28 cellular contexts compared by ENCODE assay signal in genomic region chr7:124874644-124875163, GRCh38.
"Had no signal": no experiment of that assay in that cellular context is flagged by ENCODE, and none has a peak within 500 bp of the region (broad histone marks: within the 10 kb centered on the region; RNA-seq: fewer than 3 reads in every experiment).

No MANE protein-coding gene starts in this region.

- ATAC-seq: naive thymus-derived CD4-positive, alpha-beta T cell; natural killer cell; pancreas; psoas muscle; right cardiac atrium; sciatic nerve; stimulated activated effector memory CD8-positive, alpha-beta T cell treated with anti-CD3 and anti-CD28 coated beads, Interleukin-12 subunit alpha, Interleukin-12 subunit beta, amount 100 ng/mL, for 72 hours; stimulated activated naive B cell treated with anti-CD40 and anti-IgM and Interleukin-4, amounts not matched to agents 10 μg/mL and 1 μg/mL and 100 μg/mL, for 72 hours had no signal

- H3K36me3 ChIP-seq: neutrophil, pancreas, thoracic aorta, thyroid gland, upper lobe of left lung, vagina had no signal

- H3K9me3 ChIP-seq: neutrophil, pancreas, psoas muscle, spleen, stomach, thoracic aorta, thyroid gland, tibial nerve, upper lobe of left lung, vagina had no signal

- H3K27ac ChIP-seq: neutrophil, pancreas, psoas muscle, skin epidermis, spleen, stomach, thoracic aorta, thyroid gland, tibial nerve, upper lobe of left lung, vagina had no signal

- H3K4me3 ChIP-seq: pancreas, psoas muscle, skin epidermis, smooth muscle cell, spleen, stomach, thoracic aorta, thyroid gland, tibial nerve, upper lobe of left lung, vagina had no signal

- H3K27me3 Mint-ChIP-seq: naive thymus-derived CD4-positive, alpha-beta T cell; stimulated activated naive B cell treated with anti-CD40 and anti-IgM and Interleukin-4, amounts not matched to agents 10 μg/mL and 1 μg/mL and 100 μg/mL, for 72 hours; stimulated activated naive CD8-positive, alpha-beta T cell treated with anti-CD3 and anti-CD28 coated beads, Interleukin-15, Interleukin-2, amounts not matched to agents 100 ng/mL and 50 ng/mL, for 24 hours had no signal

- FAIRE-seq: pancreas, urothelium cell line had no signal

- H3K27me3 ChIP-seq: neutrophil, pancreas, spleen, stomach, thyroid gland, tibial nerve, upper lobe of left lung, vagina had no signal

- DNase-seq: naive thymus-derived CD4-positive, alpha-beta T cell; natural killer cell; nucleus accumbens; pancreas; psoas muscle; right cardiac atrium; spleen; stimulated activated CD4-positive, alpha-beta T cell treated with anti-CD3 and anti-CD28 coated beads, Interleukin-12 subunit alpha, Interleukin-12 subunit beta, amount 100 ng/mL, for 4 hours; stimulated activated CD4-positive, alpha-beta T cell treated with anti-CD3 and anti-CD28 coated beads, Interleukin-1b, Interleukin-23, amount 100 ng/mL, for 48 hours; stimulated activated CD4-positive, alpha-beta T cell treated with anti-CD3 and anti-CD28 coated beads, Interleukin-4, amount 100 ng/mL, for 24 hours; stimulated activated naive B cell treated with anti-CD40 and anti-IgM and Interleukin-4, amounts not matched to agents 10 μg/mL and 1 μg/mL and 100 μg/mL, for 72 hours; stimulated activated naive CD4-positive, alpha-beta T cell treated with Interleukin-2 at 50 U/mL for 16 hours; stomach; thyroid gland; trophoblast cell; upper lobe of left lung had no signal

- H3K4me1 ChIP-seq: psoas muscle, spleen, stomach, thyroid gland, tibial nerve, upper lobe of left lung, vagina had no signal

- H3K27ac Mint-ChIP-seq: naive thymus-derived CD4-positive, alpha-beta T cell; natural killer cell; nephron; stimulated activated effector memory CD8-positive, alpha-beta T cell treated with anti-CD3 and anti-CD28 coated beads, Interleukin-12 subunit alpha, Interleukin-12 subunit beta, amount 100 ng/mL, for 72 hours; stimulated activated naive B cell treated with anti-CD40 and anti-IgM and Interleukin-4, amounts not matched to agents 10 μg/mL and 1 μg/mL and 100 μg/mL, for 72 hours; stimulated activated naive CD8-positive, alpha-beta T cell treated with anti-CD3 and anti-CD28 coated beads, Interleukin-15, Interleukin-2, amounts not matched to agents 100 ng/mL and 50 ng/mL, for 24 hours had no signal

- H3K4me1 Mint-ChIP-seq: naive thymus-derived CD4-positive, alpha-beta T cell; natural killer cell; nephron; neural crest cell; stimulated activated effector memory CD8-positive, alpha-beta T cell treated with anti-CD3 and anti-CD28 coated beads, Interleukin-12 subunit alpha, Interleukin-12 subunit beta, amount 100 ng/mL, for 72 hours; stimulated activated naive B cell treated with anti-CD40 and anti-IgM and Interleukin-4, amounts not matched to agents 10 μg/mL and 1 μg/mL and 100 μg/mL, for 72 hours had no signal

- H3K9me3 Mint-ChIP-seq: naive thymus-derived CD4-positive, alpha-beta T cell; natural killer cell; nephron; neural crest cell; stimulated activated effector memory CD8-positive, alpha-beta T cell treated with anti-CD3 and anti-CD28 coated beads, Interleukin-12 subunit alpha, Interleukin-12 subunit beta, amount 100 ng/mL, for 72 hours; stimulated activated naive B cell treated with anti-CD40 and anti-IgM and Interleukin-4, amounts not matched to agents 10 μg/mL and 1 μg/mL and 100 μg/mL, for 72 hours; stimulated activated naive CD8-positive, alpha-beta T cell treated with anti-CD3 and anti-CD28 coated beads, Interleukin-15, Interleukin-2, amounts not matched to agents 100 ng/mL and 50 ng/mL, for 24 hours had no signal

- H3K4me2 ChIP-seq: smooth muscle cell had no signal

- H3K4me3 Mint-ChIP-seq: naive thymus-derived CD4-positive, alpha-beta T cell; natural killer cell; nephron; neural crest cell; stimulated activated effector memory CD8-positive, alpha-beta T cell treated with anti-CD3 and anti-CD28 coated beads, Interleukin-12 subunit alpha, Interleukin-12 subunit beta, amount 100 ng/mL, for 72 hours; stimulated activated naive B cell treated with anti-CD40 and anti-IgM and Interleukin-4, amounts not matched to agents 10 μg/mL and 1 μg/mL and 100 μg/mL, for 72 hours; stimulated activated naive CD8-positive, alpha-beta T cell treated with anti-CD3 and anti-CD28 coated beads, Interleukin-15, Interleukin-2, amounts not matched to agents 100 ng/mL and 50 ng/mL, for 24 hours had no signal
